25 cellular contexts compared by ENCODE assay signal in genomic region chrX:53379008-53379710, GRCh38. TPM values are rescaled to one million over a fixed set of nuclear protein-coding genes. Genes with fewer than 3 reads are reported as not detected.
"Had no signal": no experiment of that assay in that cellular context is flagged by ENCODE, and none has a peak within 500 bp of the region (broad histone marks: within the 10 kb centered on the region; RNA-seq: fewer than 3 reads in every experiment).

No MANE protein-coding gene starts in this region.

- H3K4me3 Mint-ChIP-seq: natural killer cell; neural crest cell; stimulated activated naive B cell treated with anti-CD40 and anti-IgM and Interleukin-4, amounts not matched to agents 10 μg/mL and 1 μg/mL and 100 μg/mL, for 72 hours; stimulated activated naive CD8-positive, alpha-beta T cell treated with anti-CD3 and anti-CD28 coated beads, Interleukin-15, Interleukin-2, amounts not matched to agents 100 ng/mL and 50 ng/mL, for 24 hours had no signal

- H3K9me3 Mint-ChIP-seq: natural killer cell; stimulated activated naive CD8-positive, alpha-beta T cell treated with anti-CD3 and anti-CD28 coated beads, Interleukin-15, Interleukin-2, amounts not matched to agents 100 ng/mL and 50 ng/mL, for 24 hours had no signal

- FAIRE-seq: keratinocyte, urothelium cell line had no signal

- H3K36me3 Mint-ChIP-seq: natural killer cell had no signal

- H3K27me3 Mint-ChIP-seq: stimulated activated naive B cell treated with anti-CD40 and anti-IgM and Interleukin-4, amounts not matched to agents 10 μg/mL and 1 μg/mL and 100 μg/mL, for 72 hours; stimulated activated naive CD8-positive, alpha-beta T cell treated with anti-CD3 and anti-CD28 coated beads, Interleukin-15, Interleukin-2, amounts not matched to agents 100 ng/mL and 50 ng/mL, for 24 hours had no signal

- H3K27ac Mint-ChIP-seq: natural killer cell; stimulated activated naive CD8-positive, alpha-beta T cell treated with anti-CD3 and anti-CD28 coated beads, Interleukin-15, Interleukin-2, amounts not matched to agents 100 ng/mL and 50 ng/mL, for 24 hours had no signal

- H3K4me1 ChIP-seq: gastrocnemius medialis, lower lobe of right lung, prostate gland, right atrium auricular region, spleen, tibial nerve, upper lobe of left lung had no signal

- DNase-seq: dorsolateral prefrontal cortex; effector CD4-positive, alpha-beta T cell; foreskin fibroblast; gastrocnemius medialis; head of caudate nucleus; left ventricle myocardium superior; lower lobe of right lung; natural killer cell; spleen; stimulated activated CD4-positive, alpha-beta T cell treated with anti-CD3 and anti-CD28 coated beads, Interleukin-4, amount 100 ng/mL, for 4 hours; stimulated activated naive B cell treated with anti-CD40 and anti-IgM and Interleukin-4, amounts not matched to agents 10 μg/mL and 1 μg/mL and 100 μg/mL, for 72 hours; upper lobe of left lung had no signal

- H3K36me3 ChIP-seq: prostate gland had no signal

- H3K9me3 ChIP-seq: gastrocnemius medialis, lower lobe of right lung, neutrophil, prostate gland, right atrium auricular region, spleen, thoracic aorta, tibial nerve, upper lobe of left lung had no signal

- H3K27me3 ChIP-seq: gastrocnemius medialis, neutrophil, right atrium auricular region, spleen, tibial nerve, upper lobe of left lung had no signal

- H3K4me1 Mint-ChIP-seq: neural crest cell had no signal

- ATAC-seq: esophagus mucosa; gastrocnemius medialis; left ventricle myocardium superior; lower lobe of right lung; natural killer cell; stimulated activated naive B cell treated with anti-CD40 and anti-IgM and Interleukin-4, amounts not matched to agents 10 μg/mL and 1 μg/mL and 100 μg/mL, for 72 hours had no signal

- H3K27ac ChIP-seq: dorsolateral prefrontal cortex, epithelial cell of prostate, gastrocnemius medialis, lower lobe of right lung, neutrophil, prostate gland, right atrium auricular region, skin epidermis, spleen, thoracic aorta, tibial nerve, upper lobe of left lung had no signal

- H3K4me3 ChIP-seq: dorsolateral prefrontal cortex, gastrocnemius medialis, lower lobe of right lung, prostate gland, right atrium auricular region, skin epidermis, spleen, thoracic aorta, tibial nerve, upper lobe of left lung had no signal

RNA-seq across cellular contexts. Expression of gene RIBC1, which starts 43.5 kb away (rescaled TPM):
- total RNA-seq: glomerular endothelial cell, thoracic aorta had no signal
